8 cellular contexts compared by ENCODE assay signal in the genomic region with DNA sequence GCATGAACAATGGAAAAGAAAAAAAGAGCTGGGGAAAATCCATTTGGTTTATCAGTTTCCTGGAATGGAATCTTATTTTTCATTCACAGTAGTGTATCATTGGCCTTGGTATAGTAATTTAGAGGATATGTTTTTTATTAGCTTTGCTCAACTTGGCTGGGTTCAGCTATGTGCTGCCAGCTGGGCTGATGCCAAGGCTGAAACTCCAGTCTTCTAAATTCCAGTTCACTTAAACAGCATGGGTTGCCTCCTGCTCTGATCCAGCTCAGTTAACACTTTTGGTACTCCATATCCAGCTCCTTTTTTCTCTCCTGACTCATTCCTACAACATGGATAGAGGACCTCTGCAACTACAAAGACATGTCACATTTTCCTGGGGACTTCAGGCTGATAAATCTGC.
DNase-seq lines count a peak whose midpoint lies in the region; ATAC-seq, FAIRE-seq and TF ChIP-seq lines count a peak whose summit lies in the region.

No MANE protein-coding gene starts in this region.

- no peak overlapping the region for H3K4me3 ChIP-seq in HFF-Myc (replicated peaks; ENCODE audit: low read depth, low read length)
- H3K4me3 ChIP-seq in body of pancreas: no peak overlapping the region

- no peak for TF ChIP-seq POLR2A in body of pancreas (IDR thresholded peaks at IDR 0.05)

- FAIRE-seq in RCC 7860 (lab: Jason Lieb, UNC): no peak

- intact Hi-C loops in body of pancreas (cut with DNase I): no loop called here

- DNase-seq in HFF-Myc (ENCODE audit: extremely low read depth, low read depth): peak; percentile 93
- peak; percentile 92 to 95 (median 94) for DNase-seq in body of pancreas
- peak; percentile 38 for DNase-seq in iPS-NIHi11 (ENCODE audit: low spot score)
- DNase-seq in superior temporal gyrus (ENCODE audit: extremely low spot score): peak; percentile 64
- DNase-seq in RCC 7860 (ENCODE audit: low spot score): no peak

- H3K36me3 ChIP-seq in body of pancreas (replicated peaks in 1 of 2; ENCODE audit: insufficient read depth in 1 of 2, low read depth in 2 of 2): no peaks in the 10 kb centered on the region

- ATAC-seq in body of pancreas (peak; percentile 96), GM19452 (IDR thresholded peaks at IDR 0.05; ENCODE audit: unreplicated experiment) (no peak), HG03025 (IDR thresholded peaks at IDR 0.05; ENCODE audit: low FRiP score, unreplicated experiment) (no peak), GM18519 (IDR thresholded peaks at IDR 0.05; ENCODE audit: low FRiP score, unreplicated experiment) (no peak)

- H3K27me3 ChIP-seq in body of pancreas: no peaks in the 10 kb centered on the region

- peaks cover 30% of the 10 kb centered on the region for H3K4me1 ChIP-seq in body of pancreas

- no peak for TF ChIP-seq CTCF in HFF-Myc (IDR thresholded peaks at IDR 0.05; ENCODE audit: low read depth, low read length, missing control alignments)
- no peak for TF ChIP-seq CTCF in body of pancreas (IDR thresholded peaks at IDR 0.05)

- H3K9me3 ChIP-seq in body of pancreas: no peaks in the 10 kb centered on the region

- peak overlapping the region in 3 of 4 donors; percentile 55 to 67 (median 66) for H3K27ac ChIP-seq in body of pancreas
